In the genomic region with DNA sequence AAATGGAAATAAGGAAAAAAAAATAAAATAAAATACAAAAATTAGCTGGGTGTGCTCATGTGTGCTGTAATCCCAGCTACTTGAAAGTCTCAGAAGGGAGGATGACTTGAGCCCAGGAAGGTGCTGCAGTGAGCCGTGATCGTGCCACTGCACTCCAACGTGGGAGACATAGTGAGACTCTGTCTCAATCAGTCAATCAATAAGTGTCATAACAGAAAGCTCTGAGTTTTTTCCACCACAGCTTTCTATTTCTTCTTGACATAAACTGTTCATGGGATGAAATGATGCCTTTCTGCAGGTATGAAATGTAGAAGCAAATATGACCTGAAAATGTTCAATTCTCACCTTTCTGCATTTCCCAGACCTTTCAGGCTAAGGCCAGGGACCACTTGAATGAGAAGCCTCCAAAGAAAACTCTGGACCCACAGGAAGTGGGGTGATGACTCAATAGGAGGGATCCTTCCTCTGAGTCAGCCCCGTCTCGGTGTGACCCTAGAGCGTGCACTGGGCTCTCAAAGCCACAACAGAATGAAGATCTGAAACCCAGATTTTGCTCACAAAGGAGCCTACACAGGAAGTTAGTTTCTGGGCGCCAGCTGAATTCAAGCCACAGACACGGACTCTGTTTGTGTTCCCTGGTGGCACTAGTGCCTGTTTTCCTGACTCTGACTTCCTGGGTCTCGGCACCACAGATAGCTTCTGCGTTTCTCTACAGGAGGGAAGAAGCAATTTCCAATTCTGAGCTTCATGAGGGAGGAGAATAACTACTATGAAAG, we compare ENCODE assay signal across 8 cellular contexts.
DNase-seq lines count a peak whose midpoint lies in the region; ATAC-seq and TF ChIP-seq lines count a peak whose summit lies in the region.

No MANE protein-coding gene starts in this region.

- H3K4me1 Mint-ChIP-seq in glutamatergic neuron (ENCODE audit: low read depth, unreplicated experiment), result peaks cover 4% of the 10 kb centered on the region

- TF ChIP-seq CTCF in WI38 (IDR thresholded peaks at IDR 0.05; ENCODE audit: low read depth, low read length), result no peak
- no peak for TF ChIP-seq CTCF in breast epithelium (IDR thresholded peaks at IDR 0.05)
- TF ChIP-seq CTCF in glutamatergic neuron (IDR thresholded peaks at IDR 0.05; ENCODE audit: partially characterized antibody, unreplicated experiment), result no peak

- no peaks in the 10 kb centered on the region for H3K27me3 Mint-ChIP-seq in glutamatergic neuron (ENCODE audit: unreplicated experiment)

- peak; percentile 94 for ATAC-seq in GM19468 (IDR thresholded peaks at IDR 0.05; ENCODE audit: extremely low read depth, unreplicated experiment)

- no peaks in the 10 kb centered on the region for H3K36me3 ChIP-seq in breast epithelium

- peak overlapping the region; percentile 53 to 72 for H3K27ac ChIP-seq in breast epithelium

- no peak overlapping the region for H3K4me3 Mint-ChIP-seq in glutamatergic neuron (ENCODE audit: unreplicated experiment)

- peaks cover 4% of the 10 kb centered on the region for H3K9me3 Mint-ChIP-seq in glutamatergic neuron (ENCODE audit: unreplicated experiment)

- DNase-seq in AML-193 (lab: John Stamatoyannopoulos, UW), result peak; percentile 31 to 45
- DNase-seq in HS-27A (ENCODE audit: low read depth), result peak; percentile 85
- peak in 1 of 2 donors; percentile 50 for DNase-seq in breast epithelium (ENCODE audit: low spot score in 2 of 2)
- DNase-seq in medulla oblongata (ENCODE audit: extremely low spot score), result peak; percentile 92
- DNase-seq in stimulated activated CD8-positive, alpha-beta memory T cell treated with anti-CD3 and anti-CD28 coated beads, Interleukin-2, amount 100 ng/mL, for 48 hours (ENCODE audit: low read depth in 2 of 2), result peak; percentile 60 to 66
- no peak for DNase-seq in glutamatergic neuron

- H3K4me3 ChIP-seq in WI38 (ENCODE audit: low read depth, low read length) (peak overlapping the region; percentile 44), breast epithelium (peak overlapping the region in 1 of 3 donors; percentile 28)

- no peak overlapping the region for H3K27ac Mint-ChIP-seq in glutamatergic neuron (ENCODE audit: unreplicated experiment)

- no peak for TF ChIP-seq POLR2A in breast epithelium (IDR thresholded peaks at IDR 0.05)

- no peaks in the 10 kb centered on the region for H3K36me3 Mint-ChIP-seq in glutamatergic neuron (ENCODE audit: unreplicated experiment)

- no peaks in the 10 kb centered on the region for H3K4me1 ChIP-seq in breast epithelium

- no peaks in the 10 kb centered on the region for H3K9me3 ChIP-seq in breast epithelium

- intact Hi-C loops in breast epithelium (cut with DNase I; ENCODE audit: low total_unique reads), result loop anchor here (2.0 kb wide), 1 partner anchor 13 kb away; no protein-coding TSS in a partner anchor

- no peaks in the 10 kb centered on the region for H3K27me3 ChIP-seq in breast epithelium
